23 cellular contexts compared by ENCODE assay signal in the genomic region with DNA sequence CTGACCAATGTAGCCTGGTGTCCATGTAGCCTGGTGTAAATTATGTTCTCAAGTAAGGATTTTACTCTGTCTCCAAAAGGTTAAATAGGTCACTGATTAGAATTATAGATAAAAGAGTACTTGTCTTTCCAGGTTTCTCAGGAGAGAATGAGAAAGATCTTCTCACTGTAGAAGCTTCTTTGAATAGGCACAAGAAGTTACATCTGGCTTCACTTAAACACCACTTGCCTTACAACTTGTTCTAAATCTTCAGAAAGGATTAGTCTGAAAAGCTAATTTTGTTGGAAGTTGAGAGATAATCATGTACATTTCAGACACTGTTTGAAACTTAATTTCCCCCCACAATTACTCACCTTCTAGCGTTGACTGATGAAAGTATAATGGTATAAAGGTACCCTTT.
"Had no signal": no experiment of that assay in that cellular context is flagged by ENCODE, and none has a peak within 500 bp of the region (broad histone marks: within the 10 kb centered on the region; RNA-seq: fewer than 3 reads in every experiment).

No MANE protein-coding gene starts in this region.

- H3K27ac ChIP-seq: HL-60, KMS-11, SJSA1, SK-N-MC had no signal

- H3K36me3 ChIP-seq: SJSA1 had no signal

- H3K4me2 ChIP-seq: KMS-11 had no signal

- H3K4me3 ChIP-seq: K562, SJSA1, SK-N-MC had no signal

- H3K27me3 ChIP-seq: SJSA1 had no signal

- ATAC-seq: K562 had no signal

- H3K9me3 ChIP-seq: SJSA1 had no signal

- H3K9ac ChIP-seq: KMS-11 had no signal

- DNase-seq: MM.1S, NCI-H1105, NCI-H1417, NCI-H146, NCI-H1694 treated with DMSO at 0.1 percent for 48 hours, NCI-H1930, NCI-H2081, NCI-H2171, NCI-H226, NCI-H446, NCI-H510A, NCI-H524 treated with DMSO at 0.1 percent for 48 hours, NCI-H69, NCI-H774, Right ventricle myocardium superior, RPMI8226, SIG-M5, T-helper 1 cell had no signal
